Comparison of ENCODE assay signal across 17 cellular contexts in the genomic region with DNA sequence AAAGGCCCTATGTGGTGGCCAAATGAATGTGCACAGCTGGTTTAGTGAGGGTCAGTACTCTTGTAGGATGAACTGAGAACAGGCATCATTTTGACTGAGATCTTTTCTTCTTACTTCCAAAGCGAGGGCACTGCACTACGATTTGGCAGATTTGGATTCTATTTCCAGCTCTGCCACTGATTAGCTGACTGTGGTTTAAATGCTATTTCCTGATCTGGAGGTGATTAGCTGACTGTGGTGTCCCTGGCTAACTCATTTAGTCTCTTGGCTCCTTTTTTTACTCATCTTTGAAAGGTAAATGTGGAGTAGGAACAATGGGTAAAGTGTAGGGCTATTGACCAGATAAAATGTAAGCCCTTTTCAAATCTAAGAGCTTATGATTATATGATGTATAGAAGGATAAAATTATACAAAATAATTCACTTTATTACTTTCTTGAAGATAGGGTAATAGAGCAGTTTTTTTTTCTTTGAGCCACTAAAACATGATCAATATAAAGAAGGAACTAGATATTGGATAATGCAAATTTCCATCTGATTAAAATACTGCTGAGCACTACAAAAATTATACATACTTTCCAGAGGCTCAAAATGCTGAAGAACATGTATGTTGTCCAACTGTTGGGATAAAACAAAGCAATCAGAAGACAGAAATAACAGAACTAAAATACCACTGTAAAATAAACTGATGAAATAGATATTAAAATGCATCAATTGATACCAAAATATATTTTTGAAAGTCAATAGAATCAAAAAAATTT. TPM values are rescaled to one million over a fixed set of nuclear protein-coding genes. Genes with fewer than 3 reads are reported as not detected.
"Had no signal": no experiment of that assay in that cellular context is flagged by ENCODE, and none has a peak within 500 bp of the region (broad histone marks: within the 10 kb centered on the region; RNA-seq: fewer than 3 reads in every experiment).

No MANE protein-coding gene starts in this region.

- H3K4me1 ChIP-seq: colonic mucosa, transverse colon had no signal

- H3K4me3 Mint-ChIP-seq: endodermal cell; naive thymus-derived CD8-positive, alpha-beta T cell had no signal

- H3K27ac ChIP-seq: colonic mucosa, gastroesophageal sphincter, neutrophil, sigmoid colon, skin epidermis, stomach, thoracic aorta, transverse colon had no signal

- H3K36me3 ChIP-seq: colonic mucosa, neutrophil had no signal

- H3K9me3 ChIP-seq: colonic mucosa, gastroesophageal sphincter, neutrophil, sigmoid colon, stomach, thoracic aorta, transverse colon had no signal

- H3K27ac Mint-ChIP-seq: endodermal cell; naive thymus-derived CD8-positive, alpha-beta T cell had no signal

- H3K4me3 ChIP-seq: colonic mucosa, gastroesophageal sphincter, sigmoid colon, skin epidermis, stomach, thoracic aorta, transverse colon had no signal

- DNase-seq: colonic mucosa; effector CD4-positive, alpha-beta T cell; endodermal cell; glutamatergic neuron; mammary epithelial cell; naive thymus-derived CD8-positive, alpha-beta T cell; sigmoid colon; stimulated activated CD4-positive, alpha-beta T cell treated with anti-CD3 and anti-CD28 coated beads, Interleukin-12 subunit alpha, Interleukin-12 subunit beta, amount 100 ng/mL, for 4 hours; stimulated activated naive CD4-positive, alpha-beta T cell; stomach; substantia nigra; transverse colon had no signal

- H3K9me3 Mint-ChIP-seq: endodermal cell; naive thymus-derived CD8-positive, alpha-beta T cell had no signal

- FAIRE-seq: endothelial cell of umbilical vein had no signal

- H3K27me3 ChIP-seq: colonic mucosa, gastroesophageal sphincter, neutrophil, sigmoid colon, stomach, transverse colon had no signal

- H3K4me1 Mint-ChIP-seq: naive thymus-derived CD8-positive, alpha-beta T cell had no signal

- H3K36me3 Mint-ChIP-seq: naive thymus-derived CD8-positive, alpha-beta T cell had no signal

RNA-seq across cellular contexts. Expression of gene PLOD2, which starts 39.7 kb away (rescaled TPM):
- total RNA-seq: naive thymus-derived CD8-positive, alpha-beta T cell had no signal

RNA-seq across cellular contexts. Expression of gene PLSCR4, which starts 50.3 kb away (rescaled TPM):
- total RNA-seq: naive thymus-derived CD8-positive, alpha-beta T cell had no signal
